ENCODE assay signal across 1 cellular context in the genomic region with DNA sequence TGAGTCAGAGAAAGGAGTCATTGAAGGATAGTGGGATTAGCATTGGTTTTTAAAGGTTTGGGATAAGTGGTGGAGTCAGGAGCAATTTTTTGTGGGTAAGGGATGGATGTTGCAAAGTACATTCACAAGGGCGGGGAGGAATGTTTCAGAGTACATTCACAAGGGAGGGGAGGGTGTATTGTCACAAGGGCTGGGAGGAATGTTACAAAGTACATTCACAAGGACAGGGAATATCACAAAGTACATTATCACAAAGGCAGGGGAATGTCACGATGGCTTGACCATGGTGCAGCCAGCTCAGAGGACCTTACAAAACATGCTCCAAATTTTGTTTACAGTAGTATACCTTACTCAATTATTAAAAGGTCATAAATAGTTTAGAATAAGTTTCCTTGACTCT.
TF ChIP-seq lines count a peak whose summit lies in the region.

No MANE protein-coding gene starts in this region.

TF ChIP-seq in HepG2, 621 proteins besides CTCF, POLR2A, EP300 and RAD21 (continued from another document):
- TF ChIP-seq, protein P1, sequence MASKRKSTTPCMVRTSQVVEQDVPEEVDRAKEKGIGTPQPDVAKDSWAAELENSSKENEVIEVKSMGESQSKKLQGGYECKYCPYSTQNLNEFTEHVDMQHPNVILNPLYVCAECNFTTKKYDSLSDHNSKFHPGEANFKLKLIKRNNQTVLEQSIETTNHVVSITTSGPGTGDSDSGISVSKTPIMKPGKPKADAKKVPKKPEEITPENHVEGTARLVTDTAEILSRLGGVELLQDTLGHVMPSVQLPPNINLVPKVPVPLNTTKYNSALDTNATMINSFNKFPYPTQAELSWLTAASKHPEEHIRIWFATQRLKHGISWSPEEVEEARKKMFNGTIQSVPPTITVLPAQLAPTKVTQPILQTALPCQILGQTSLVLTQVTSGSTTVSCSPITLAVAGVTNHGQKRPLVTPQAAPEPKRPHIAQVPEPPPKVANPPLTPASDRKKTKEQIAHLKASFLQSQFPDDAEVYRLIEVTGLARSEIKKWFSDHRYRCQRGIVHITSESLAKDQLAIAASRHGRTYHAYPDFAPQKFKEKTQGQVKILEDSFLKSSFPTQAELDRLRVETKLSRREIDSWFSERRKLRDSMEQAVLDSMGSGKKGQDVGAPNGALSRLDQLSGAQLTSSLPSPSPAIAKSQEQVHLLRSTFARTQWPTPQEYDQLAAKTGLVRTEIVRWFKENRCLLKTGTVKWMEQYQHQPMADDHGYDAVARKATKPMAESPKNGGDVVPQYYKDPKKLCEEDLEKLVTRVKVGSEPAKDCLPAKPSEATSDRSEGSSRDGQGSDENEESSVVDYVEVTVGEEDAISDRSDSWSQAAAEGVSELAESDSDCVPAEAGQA (IDR thresholded peaks at IDR 0.05; ENCODE audit: low read depth), result no peak
- TF ChIP-seq, protein P1 (CRISPR knock-in tag; IDR thresholded peaks at IDR 0.05; ENCODE audit: borderline replicate concordance), result no peak
- TF ChIP-seq JUNB (CRISPR knock-in tag; IDR thresholded peaks at IDR 0.05; ENCODE audit: borderline replicate concordance) (no peak), ZNF10 (CRISPR knock-in tag; IDR thresholded peaks at IDR 0.05; ENCODE audit: borderline replicate concordance, low read depth) (no peak), ZNF660 (CRISPR knock-in tag; IDR thresholded peaks at IDR 0.05; ENCODE audit: borderline replicate concordance, low read depth) (no peak), HNF4G (IDR thresholded peaks at IDR 0.05; ENCODE audit: borderline replicate concordance, low read depth, low read length) (peak; percentile 32; the same call in 1 of the 2 replicates), HNF4G (CRISPR knock-in tag; IDR thresholded peaks at IDR 0.05; ENCODE audit: borderline replicate concordance, low read depth) (no peak), THAP11 (CRISPR knock-in tag; IDR thresholded peaks at IDR 0.05) (0 out of 2 replicates have a peak, but pooled peaks have one; percentile 15), ZNF337 (CRISPR knock-in tag; IDR thresholded peaks at IDR 0.05; ENCODE audit: borderline replicate concordance, low read depth) (no peak), ATAD3A (CRISPR knock-in tag; IDR thresholded peaks at IDR 0.05) (no peak), HNRNPH1 (optimal IDR thresholded peaks at IDR 0.05; ENCODE audit: low read depth, low read length) (no peak), ZNF749 (CRISPR knock-in tag; IDR thresholded peaks at IDR 0.05; ENCODE audit: borderline replicate concordance) (no peak), NFATC3 (CRISPR knock-in tag; IDR thresholded peaks at IDR 0.05) (no peak), XBP1 (CRISPR knock-in tag; IDR thresholded peaks at IDR 0.05) (no peak), ZBTB20 (CRISPR knock-in tag; IDR thresholded peaks at IDR 0.05; ENCODE audit: borderline replicate concordance, low read depth) (no peak)
